20 cellular contexts compared by ENCODE assay signal in genomic region chr7:1977876-1978441, GRCh38.
"Had no signal": no experiment of that assay in that cellular context is flagged by ENCODE, and none has a peak within 500 bp of the region (broad histone marks: within the 10 kb centered on the region; RNA-seq: fewer than 3 reads in every experiment).

No MANE protein-coding gene starts in this region.

- H3K9me3 ChIP-seq: gastroesophageal sphincter, heart left ventricle, tibial artery had no signal

- H3K27ac ChIP-seq: epithelial cell of prostate, gastroesophageal sphincter, heart left ventricle, parathyroid adenoma, tibial artery, VCaP had no signal

- H3K4me1 ChIP-seq: gastroesophageal sphincter, heart left ventricle, parathyroid adenoma, tibial artery had no signal

- ATAC-seq: activated CD4-positive, CD25-positive, alpha-beta regulatory T cell treated with anti-CD3 and anti-CD28 coated beads, Interleukin-2, amount 50 U/mL, for 24 hours; activated CD8-positive, alpha-beta T cell treated with anti-CD3 and anti-CD28 coated beads, Interleukin-2, amount 10 ng/mL, durations not matched to agents 7 days and 5 days; activated T-helper 17 cell treated with anti-CD3 and anti-CD28 coated beads, Interleukin-2, amount 50 U/mL, for 72 hours; gastroesophageal sphincter; heart left ventricle; left lobe of liver; SK-N-SH treated with all-trans-retinoic acid at 6 μM for 48 hours had no signal

- H3K27me3 ChIP-seq: gastroesophageal sphincter, heart left ventricle, tibial artery had no signal

- H3K4me3 ChIP-seq: gastroesophageal sphincter, heart left ventricle, tibial artery had no signal

- DNase-seq: activated CD4-positive, alpha-beta T cell treated with anti-CD3 and anti-CD28 coated beads, Interleukin-2, amount 50 U/mL, for 1 hour; activated CD8-positive, alpha-beta T cell treated with anti-CD3 and anti-CD28 coated beads, Interleukin-2, amount 10 ng/mL, durations not matched to agents 7 days and 5 days; activated naive CD4-positive, alpha-beta T cell treated with Interleukin-2 at 50 U/mL for 16 hours; activated naive CD8-positive, alpha-beta T cell treated with anti-CD3 and anti-CD28 coated beads for 36 hours; activated T-cell treated with anti-CD3 and anti-CD28 coated beads, Interleukin-2, amount 50 U/mL, for 24 hours; amygdala; nucleus accumbens; stimulated activated CD4-positive, alpha-beta T cell treated with anti-CD3 and anti-CD28 coated beads, Interleukin-12 subunit alpha, Interleukin-12 subunit beta, amount 100 ng/mL, for 4 hours; stimulated activated CD4-positive, alpha-beta T cell treated with anti-CD3 and anti-CD28 coated beads, Interleukin-4, amount 100 ng/mL, for 4 hours; substantia nigra had no signal
